ENCODE assay signal across 18 cellular contexts in genomic region chr1:234782057-234782800, GRCh38.
DNase-seq lines count a peak whose midpoint lies in the region; ATAC-seq and TF ChIP-seq lines count a peak whose summit lies in the region.
"Had no signal": no experiment of that assay in that cellular context is flagged by ENCODE, and none has a peak within 500 bp of the region (broad histone marks: within the 10 kb centered on the region; RNA-seq: fewer than 3 reads in every experiment).

No MANE protein-coding gene starts in this region.

- no peaks in the 10 kb centered on the region for H4K20me1 ChIP-seq in GM23338 (replicated peaks; ENCODE audit: insufficient read depth)
- H4K20me1 ChIP-seq: BLaER1 treated with 17β-estradiol and CSF1 and Interleukin-3, amounts not matched to agents 10 nM and 100 nM had no signal

- ATAC-seq in GM23338 (no peak), HG03342 (IDR thresholded peaks at IDR 0.05; ENCODE audit: unreplicated experiment) (no peak)

- H3K4me1 Mint-ChIP-seq in GM23338 = peaks cover 8% of the 10 kb centered on the region; the same call in 2 of the 3 replicates
- H3K4me1 Mint-ChIP-seq: activated naive CD4-positive, alpha-beta T cell treated with anti-CD3 and anti-CD28 coated beads, Interleukin-2, amount 10 ng/mL, durations not matched to agents 7 days and 5 days; memory B cell had no signal

- H3K4me3 ChIP-seq in GM23338 = no peak overlapping the region
- H3K4me3 ChIP-seq: BLaER1 treated with 17β-estradiol and CSF1 and Interleukin-3, amounts not matched to agents 10 nM and 100 nM; upper lobe of left lung had no signal

- H3K4me1 ChIP-seq in GM23338 (ENCODE audit: insufficient read depth) = peaks cover 24% of the 10 kb centered on the region

- peaks cover 12% of the 10 kb centered on the region; the same call in 1 of the 2 replicates for H3F3A ChIP-seq in GM23338 (replicated peaks; ENCODE audit: low read depth)

- H3K27me3 ChIP-seq in GM23338 (ENCODE audit: insufficient read depth) = peaks cover 8% of the 10 kb centered on the region; the same call in 1 of the 2 replicates

- no peaks in the 10 kb centered on the region for H3K27me3 Mint-ChIP-seq in GM23338 (ENCODE audit: insufficient read depth, low read depth, poor library complexity)
- H3K27me3 Mint-ChIP-seq: activated naive CD4-positive, alpha-beta T cell treated with anti-CD3 and anti-CD28 coated beads, Interleukin-2, amount 10 ng/mL, durations not matched to agents 7 days and 5 days; brain; memory B cell had no signal

- peak overlapping the region; percentile 45; the same call in 1 of the 2 replicates for H2AFZ ChIP-seq in GM23338

- H3K27ac ChIP-seq in GM23338 (ENCODE audit: low read depth) = no peak overlapping the region
- H3K27ac ChIP-seq: BLaER1 treated with 17β-estradiol and CSF1 and Interleukin-3, amounts not matched to agents 10 nM and 100 nM; upper lobe of left lung had no signal

- H3K4me3 Mint-ChIP-seq in GM23338 = no peak overlapping the region
- H3K4me3 Mint-ChIP-seq: activated naive CD4-positive, alpha-beta T cell treated with anti-CD3 and anti-CD28 coated beads, Interleukin-2, amount 10 ng/mL, durations not matched to agents 7 days and 5 days; brain; dendritic cell treated with granulocyte-macrophage colony-stimulating factor and Interleukin-4, amounts not matched to agents 40 ng/mL and 50 ng/mL, for 4 days; memory B cell; neural crest cell had no signal

- H3K27ac Mint-ChIP-seq in GM23338 = no peak overlapping the region
- H3K27ac Mint-ChIP-seq: activated naive CD4-positive, alpha-beta T cell treated with anti-CD3 and anti-CD28 coated beads, Interleukin-2, amount 10 ng/mL, durations not matched to agents 7 days and 5 days; brain; dendritic cell treated with granulocyte-macrophage colony-stimulating factor and Interleukin-4, amounts not matched to agents 40 ng/mL and 50 ng/mL, for 4 days; memory B cell had no signal

- H3K9me3 Mint-ChIP-seq in GM23338 = no peaks in the 10 kb centered on the region
- H3K9me3 Mint-ChIP-seq: activated naive CD4-positive, alpha-beta T cell treated with anti-CD3 and anti-CD28 coated beads, Interleukin-2, amount 10 ng/mL, durations not matched to agents 7 days and 5 days; brain; dendritic cell treated with granulocyte-macrophage colony-stimulating factor and Interleukin-4, amounts not matched to agents 40 ng/mL and 50 ng/mL, for 4 days; memory B cell; neural crest cell had no signal

- DNase-seq in GM23338 (ENCODE audit: low spot score) (no peak), NCI-H524 (lab: John Stamatoyannopoulos, UW) (peak; percentile 100), ecto neural progenitor cell (ENCODE audit: low spot score) (peak; percentile 61), midbrain (lab: John Stamatoyannopoulos, UW) (peak; percentile 73), putamen (ENCODE audit: low spot score) (no peak)
- DNase-seq in activated naive CD4-positive, alpha-beta T cell (lab: John Stamatoyannopoulos, UW) = no peak
- DNase-seq in effector CD8-positive, alpha-beta T cell (lab: John Stamatoyannopoulos, UW) = no peak
- DNase-seq: activated naive CD4-positive, alpha-beta T cell treated with anti-CD3 and anti-CD28 coated beads, Interleukin-2, amount 10 ng/mL, durations not matched to agents 7 days and 5 days; DMS153; NCI-H1694; stimulated activated naive CD4-positive, alpha-beta T cell; upper lobe of left lung had no signal

- no peaks in the 10 kb centered on the region for H3K36me3 Mint-ChIP-seq in GM23338 (ENCODE audit: low read depth)
- H3K36me3 Mint-ChIP-seq: activated naive CD4-positive, alpha-beta T cell treated with anti-CD3 and anti-CD28 coated beads, Interleukin-2, amount 10 ng/mL, durations not matched to agents 7 days and 5 days; brain; memory B cell had no signal

- no peaks in the 10 kb centered on the region for H3K36me3 ChIP-seq in GM23338 (ENCODE audit: insufficient read depth)
- H3K36me3 ChIP-seq: BLaER1 treated with 17β-estradiol and CSF1 and Interleukin-3, amounts not matched to agents 10 nM and 100 nM; upper lobe of left lung had no signal

- no peak overlapping the region for H3K4me2 ChIP-seq in GM23338
- H3K4me2 ChIP-seq: BLaER1 treated with 17β-estradiol and CSF1 and Interleukin-3, amounts not matched to agents 10 nM and 100 nM had no signal

- H3K9me2 ChIP-seq in GM23338 (ENCODE audit: insufficient read depth) = peaks cover 38% of the 10 kb centered on the region

- no peaks in the 10 kb centered on the region for H3K79me2 ChIP-seq in GM23338 (replicated peaks; ENCODE audit: insufficient read depth)

- no peak for TF ChIP-seq CTCF in GM23338 (conservative IDR thresholded peaks at IDR 0.05; ENCODE audit: low read depth in 2 of 2)

TF ChIP-seq in GM23338, 12 proteins besides CTCF, POLR2A, EP300 and RAD21:
- TF ChIP-seq CREB1 (CRISPR knock-in tag; IDR thresholded peaks at IDR 0.05; ENCODE audit: low read depth) (0 out of 2 replicates have a peak, but pooled peaks have one; percentile 29), ZNF114 (CRISPR knock-in tag; IDR thresholded peaks at IDR 0.05) (0 out of 2 replicates have a peak, but pooled peaks have one; percentile 38), EZH2phosphoT487 (IDR thresholded peaks at IDR 0.05; ENCODE audit: unreplicated experiment) (no peak)
- TF ChIP-seq, protein P1, sequence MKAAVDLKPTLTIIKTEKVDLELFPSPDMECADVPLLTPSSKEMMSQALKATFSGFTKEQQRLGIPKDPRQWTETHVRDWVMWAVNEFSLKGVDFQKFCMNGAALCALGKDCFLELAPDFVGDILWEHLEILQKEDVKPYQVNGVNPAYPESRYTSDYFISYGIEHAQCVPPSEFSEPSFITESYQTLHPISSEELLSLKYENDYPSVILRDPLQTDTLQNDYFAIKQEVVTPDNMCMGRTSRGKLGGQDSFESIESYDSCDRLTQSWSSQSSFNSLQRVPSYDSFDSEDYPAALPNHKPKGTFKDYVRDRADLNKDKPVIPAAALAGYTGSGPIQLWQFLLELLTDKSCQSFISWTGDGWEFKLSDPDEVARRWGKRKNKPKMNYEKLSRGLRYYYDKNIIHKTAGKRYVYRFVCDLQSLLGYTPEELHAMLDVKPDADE (IDR thresholded peaks at IDR 0.05) = no peak

Comparison
In these comparisons a context has a peak if more than half of its experiments do, and no peak if none do; other contexts are left out.
1. DNase-seq: peak in NCI-H524 (2 of 2), ecto neural progenitor cell (single experiment) and midbrain (single experiment); none in GM23338 (single experiment), activated naive CD4-positive, alpha-beta T cell (0 of 4), putamen (single experiment) and effector CD8-positive, alpha-beta T cell (single experiment).